In the genomic region with DNA sequence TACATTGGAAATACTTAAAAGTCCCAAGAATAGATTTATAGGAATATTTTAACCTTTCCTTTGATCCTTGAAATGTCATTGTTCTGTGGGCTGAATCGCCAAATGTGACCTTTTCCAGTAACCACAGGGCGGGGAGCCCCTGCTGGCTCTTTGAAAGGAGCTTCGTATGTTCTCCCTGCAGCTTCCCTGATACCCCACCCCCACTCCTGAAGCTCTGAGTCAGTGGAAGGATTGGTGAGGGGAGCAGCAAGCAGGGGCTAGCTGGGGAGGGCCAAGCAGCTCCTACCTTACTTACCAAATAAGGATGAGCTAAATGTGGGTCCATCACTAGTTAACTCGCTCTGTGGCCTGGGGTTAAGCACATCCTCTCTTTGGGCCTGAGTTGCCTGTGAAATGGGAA, we compare ENCODE assay signal across 24 cellular contexts.
"Had no signal": no experiment of that assay in that cellular context is flagged by ENCODE, and none has a peak within 500 bp of the region (broad histone marks: within the 10 kb centered on the region; RNA-seq: fewer than 3 reads in every experiment).

No MANE protein-coding gene starts in this region.

- H3K27ac ChIP-seq: left ventricle myocardium inferior, neutrophil, ovary, psoas muscle, right atrium auricular region, thyroid gland, upper lobe of right lung, WERI-Rb-1 had no signal

- H3K36me3 ChIP-seq: left ventricle myocardium inferior, neutrophil, ovary, right atrium auricular region, thyroid gland, upper lobe of right lung, WERI-Rb-1 had no signal

- H3K9me3 Mint-ChIP-seq: activated naive CD4-positive, alpha-beta T cell treated with anti-CD3 and anti-CD28 coated beads, Interleukin-2, amount 50 U/mL, for 24 hours; activated T-helper 1 cell treated with anti-CD3 and anti-CD28 coated beads, Interleukin-12 subunit alpha, Interleukin-12 subunit beta, Interleukin-2, Interleukin-4 antibody, amounts not matched to agents 30 ng/mL and 10 ng/mL and 1 ng/mL, durations not matched to agents 14 hours and 24 hours and 36 hours; dendritic cell treated with granulocyte-macrophage colony-stimulating factor and Interleukin-4, amounts not matched to agents 40 ng/mL and 50 ng/mL, for 4 days; natural killer cell treated with Interleukin-12 subunit alpha and Interleukin-12 subunit beta and Interleukin-15 and Interleukin-18, amount 100 ng/mL, for 72 hours had no signal

- H3K4me3 ChIP-seq: left ventricle myocardium inferior, ovary, psoas muscle, right atrium auricular region, thyroid gland, upper lobe of right lung had no signal

- ATAC-seq: activated CD8-positive, alpha-beta T cell treated with anti-CD3 and anti-CD28 coated beads, Interleukin-2, amount 10 ng/mL, durations not matched to agents 7 days and 5 days; natural killer cell treated with Interleukin-12 subunit alpha and Interleukin-12 subunit beta and Interleukin-15 and Interleukin-18, amount 100 ng/mL, for 72 hours; psoas muscle; stimulated activated naive CD8-positive, alpha-beta T cell treated with anti-CD3 and anti-CD28 coated beads, Interleukin-15, Interleukin-2, amounts not matched to agents 100 U/mL and 50 U/mL, for 24 hours; upper lobe of right lung had no signal

- H3K27me3 ChIP-seq: ovary, thyroid gland had no signal

- H3K9me3 ChIP-seq: left ventricle myocardium inferior, neutrophil, ovary, psoas muscle, right atrium auricular region, thyroid gland, upper lobe of right lung had no signal

- DNase-seq: activated CD4-positive, alpha-beta T cell treated with anti-CD3 and anti-CD28 coated beads for 1 hour; activated CD4-positive, alpha-beta T cell treated with anti-CD3 and anti-CD28 coated beads, Interleukin-2, amount 50 U/mL, for 1 hour; activated CD8-positive, alpha-beta T cell treated with anti-CD3 and anti-CD28 coated beads, Interleukin-2, amount 10 ng/mL, durations not matched to agents 7 days and 5 days; activated gamma-delta T cell; effector CD4-positive, alpha-beta T cell; erythroblast; foreskin fibroblast; left ventricle myocardium inferior; midbrain; ovary; psoas muscle; stimulated activated CD4-positive, alpha-beta T cell treated with anti-CD3 and anti-CD28 coated beads, Interleukin-4, amount 100 ng/mL, for 4 hours; stimulated activated naive CD8-positive, alpha-beta T cell treated with anti-CD3 and anti-CD28 coated beads, Interleukin-15, Interleukin-2, amounts not matched to agents 100 U/mL and 50 U/mL, for 24 hours; T-helper 1 cell; thyroid gland; upper lobe of right lung; WERI-Rb-1 had no signal

- H3K4me1 Mint-ChIP-seq: activated naive CD4-positive, alpha-beta T cell treated with anti-CD3 and anti-CD28 coated beads, Interleukin-2, amount 50 U/mL, for 24 hours had no signal

- H3K4me3 Mint-ChIP-seq: activated CD8-positive, alpha-beta T cell treated with anti-CD3 and anti-CD28 coated beads, Interleukin-2, amount 10 ng/mL, durations not matched to agents 7 days and 5 days; activated naive CD4-positive, alpha-beta T cell treated with anti-CD3 and anti-CD28 coated beads, Interleukin-2, amount 50 U/mL, for 24 hours; activated T-helper 1 cell treated with anti-CD3 and anti-CD28 coated beads, Interleukin-12 subunit alpha, Interleukin-12 subunit beta, Interleukin-2, Interleukin-4 antibody, amounts not matched to agents 30 ng/mL and 10 ng/mL and 1 ng/mL, durations not matched to agents 14 hours and 24 hours and 36 hours; dendritic cell treated with granulocyte-macrophage colony-stimulating factor and Interleukin-4, amounts not matched to agents 40 ng/mL and 50 ng/mL, for 4 days; natural killer cell treated with Interleukin-12 subunit alpha and Interleukin-12 subunit beta and Interleukin-15 and Interleukin-18, amount 100 ng/mL, for 72 hours had no signal

- H3K36me3 Mint-ChIP-seq: activated naive CD4-positive, alpha-beta T cell treated with anti-CD3 and anti-CD28 coated beads, Interleukin-2, amount 50 U/mL, for 24 hours; brain; natural killer cell treated with Interleukin-12 subunit alpha and Interleukin-12 subunit beta and Interleukin-15 and Interleukin-18, amount 100 ng/mL, for 72 hours had no signal

- H3K4me1 ChIP-seq: left ventricle myocardium inferior, psoas muscle, right atrium auricular region, thyroid gland, upper lobe of right lung had no signal

- H3K27ac Mint-ChIP-seq: activated CD8-positive, alpha-beta T cell treated with anti-CD3 and anti-CD28 coated beads, Interleukin-2, amount 10 ng/mL, durations not matched to agents 7 days and 5 days; activated naive CD4-positive, alpha-beta T cell treated with anti-CD3 and anti-CD28 coated beads, Interleukin-2, amount 50 U/mL, for 24 hours; activated T-helper 1 cell treated with anti-CD3 and anti-CD28 coated beads, Interleukin-12 subunit alpha, Interleukin-12 subunit beta, Interleukin-2, Interleukin-4 antibody, amounts not matched to agents 30 ng/mL and 10 ng/mL and 1 ng/mL, durations not matched to agents 14 hours and 24 hours and 36 hours; dendritic cell treated with granulocyte-macrophage colony-stimulating factor and Interleukin-4, amounts not matched to agents 40 ng/mL and 50 ng/mL, for 4 days; natural killer cell treated with Interleukin-12 subunit alpha and Interleukin-12 subunit beta and Interleukin-15 and Interleukin-18, amount 100 ng/mL, for 72 hours had no signal
